ENCODE assay signal across 8 cellular contexts in the genomic region with DNA sequence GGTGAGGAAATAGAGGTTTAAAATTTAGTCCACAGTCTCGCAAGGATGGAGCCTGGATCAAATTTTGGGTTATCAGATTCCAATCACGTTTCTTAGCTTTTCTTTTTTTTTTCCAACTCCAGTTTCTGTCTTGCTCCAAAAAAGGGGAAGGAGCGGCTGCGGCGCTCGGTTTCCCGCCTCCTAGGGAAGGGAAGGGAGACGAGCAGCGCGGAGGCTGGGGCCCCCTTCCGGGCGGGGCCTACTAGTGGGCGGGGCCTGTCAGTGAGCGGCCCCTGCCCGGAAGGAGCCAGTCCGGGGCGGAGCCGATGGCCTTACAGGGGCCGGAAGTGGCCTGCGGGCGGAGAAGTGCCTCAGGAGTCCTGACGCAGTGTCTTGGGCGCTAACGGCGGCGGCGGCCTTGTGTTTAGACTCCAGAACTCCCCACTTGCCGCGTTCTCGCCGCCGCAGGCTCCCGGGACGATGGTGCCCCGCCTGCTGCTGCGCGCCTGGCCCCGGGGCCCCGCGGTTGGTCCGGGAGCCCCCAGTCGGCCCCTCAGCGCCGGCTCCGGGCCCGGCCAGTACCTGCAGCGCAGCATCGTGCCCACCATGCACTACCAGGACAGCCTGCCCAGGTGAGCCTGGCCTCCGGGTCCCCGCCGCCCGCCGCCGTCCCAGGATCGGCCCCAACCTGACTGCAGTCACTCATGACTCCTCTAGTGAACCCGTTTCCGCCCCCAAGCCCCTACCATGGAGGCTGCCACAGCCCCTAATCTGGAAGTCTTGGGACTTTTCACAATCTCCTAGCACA. TPM values are rescaled to one million over a fixed set of nuclear protein-coding genes. Genes with fewer than 3 reads are reported as not detected.
DNase-seq lines count a peak whose midpoint lies in the region; ATAC-seq, FAIRE-seq and TF ChIP-seq lines count a peak whose summit lies in the region.

A gene (plus strand): TSS at position 340 of the 787 bp plus-strand sequence. CDS start 120 bp downstream, at position 460.

- H3K36me3 ChIP-seq in adipocyte (ENCODE audit: control insufficient read depth, insufficient read depth, low read length, severe bottlenecking) (peaks cover 10% of the 10 kb centered on the region), cardiac muscle cell (peaks cover 6% of the 10 kb centered on the region), parathyroid adenoma (ENCODE audit: control insufficient read depth, insufficient read depth, low read length) (no peaks in the 10 kb centered on the region), tibial artery (peaks cover 0 to 11% (median 11%) of the 10 kb centered on the region in 3 donors)

- no peaks in the 10 kb centered on the region for H3K9me3 ChIP-seq in adipocyte (ENCODE audit: control insufficient read depth, low read length)
- H3K9me3 ChIP-seq in cardiac muscle cell (ENCODE audit: low read depth) = no peaks in the 10 kb centered on the region
- no peaks in the 10 kb centered on the region for H3K9me3 ChIP-seq in parathyroid adenoma (ENCODE audit: control insufficient read depth, low read length)
- no peaks in the 10 kb centered on the region for H3K9me3 ChIP-seq in tibial artery

- H3K4me1 ChIP-seq in adipocyte (ENCODE audit: control insufficient read depth, insufficient read depth, low read length) = peaks cover 41% of the 10 kb centered on the region
- peaks cover 20% of the 10 kb centered on the region for H3K4me1 ChIP-seq in cardiac muscle cell (ENCODE audit: low read depth)
- peaks cover 11% of the 10 kb centered on the region for H3K4me1 ChIP-seq in parathyroid adenoma
- H3K4me1 ChIP-seq in tibial artery = peaks cover 0 to 39% (median 29%) of the 10 kb centered on the region in 4 donors

- peaks cover 23% of the 10 kb centered on the region for H3K36me3 Mint-ChIP-seq in T-cell

- peak within 1 kb of the TSS; percentile 86 for H2AFZ ChIP-seq in parathyroid adenoma

- ATAC-seq in HG02840 (IDR thresholded peaks at IDR 0.05; ENCODE audit: low FRiP score, unreplicated experiment) (peak; percentile 98), T-cell (replicated peaks in 1 of 4) (peak; percentile 98)

- DNase-seq in GM12892 (ENCODE audit: insufficient read length) (peak; percentile 95), NCI-H146 (lab: John Stamatoyannopoulos, UW) (peak; percentile 95), T-cell (peak; percentile 80 to 95 (median 90)), adipocyte (ENCODE audit: low read depth) (peak; percentile 97), cardiac muscle cell (ENCODE audit: low read depth in 1 of 2, low spot score in 1 of 2) (peak; percentile 95), tibial artery (peak; percentile 94 to 98)

- peak within 1 kb of the TSS; percentile 97 for H3K9ac ChIP-seq in adipocyte (ENCODE audit: low read length)
- peak within 1 kb of the TSS; percentile 99 for H3K9ac ChIP-seq in parathyroid adenoma

- H3K27me3 Mint-ChIP-seq in T-cell = no peaks in the 10 kb centered on the region

- CTCF ChIA-PET in T-cell (lab: Charles Lee) = interaction anchor here in 1 of 2 donors (0.6 to 1.0 kb wide), 3 partner anchors 11 to 539 kb away, joined by 3 read pairs; no protein-coding TSS in a partner anchor

- TF ChIP-seq CTCF in cardiac muscle cell (IDR thresholded peaks at IDR 0.05; ENCODE audit: low read depth, low read length) = no peak
- peak; percentile 18 for TF ChIP-seq CTCF in parathyroid adenoma (IDR thresholded peaks at IDR 0.05)
- TF ChIP-seq CTCF in tibial artery (IDR thresholded peaks at IDR 0.05) = peak in 1 of 2 experiments; percentile 18

- FAIRE-seq in GM12892 (lab: Jason Lieb, UNC) = peak; percentile 91

- peak within 1 kb of the TSS; percentile 95 for H3K4me3 ChIP-seq in adipocyte (ENCODE audit: low read length)
- peak within 1 kb of the TSS; percentile 71 for H3K4me3 ChIP-seq in cardiac muscle cell
- H3K4me3 ChIP-seq in parathyroid adenoma (ENCODE audit: low read depth, low read length) = peak within 1 kb of the TSS; percentile 97
- peak within 1 kb of the TSS; percentile 91 to 93 for H3K4me3 ChIP-seq in tibial artery

- POLR2A ChIA-PET in T-cell (lab: Charles Lee) = interaction anchor here in 1 of 2 donors (0.6 to 0.8 kb wide), 3 partner anchors 38 to 558 kb away, joined by 3 to 4 read pairs (median 3); no protein-coding TSS in a partner anchor

- intact Hi-C loops in tibial artery (cut with DNase I; ENCODE audit: low total_unique reads) = loop anchor here (10.0 kb wide), 1 partner anchor 272 kb away; a partner anchor contains a TSS

- H3K9me3 Mint-ChIP-seq in T-cell = no peaks in the 10 kb centered on the region

- H3K4me3 Mint-ChIP-seq in T-cell = peak within 1 kb of the TSS; percentile 96 to 98 (median 96)

- peaks cover 27 to 44% (median 42%) of the 10 kb centered on the region in 3 donors for H3K4me1 Mint-ChIP-seq in T-cell

- peak within 1 kb of the TSS; percentile 98 to 99 for H3K27ac Mint-ChIP-seq in T-cell

- H3K27ac ChIP-seq in cardiac muscle cell (peak within 1 kb of the TSS; percentile 95), parathyroid adenoma (peak within 1 kb of the TSS; percentile 92), tibial artery (peak within 1 kb of the TSS; percentile 97 to 99)

- no peaks in the 10 kb centered on the region for H3K27me3 ChIP-seq in adipocyte (replicated peaks; ENCODE audit: control insufficient read depth, insufficient read depth, low read length)
- H3K27me3 ChIP-seq in cardiac muscle cell = no peaks in the 10 kb centered on the region
- H3K27me3 ChIP-seq in parathyroid adenoma (ENCODE audit: control insufficient read depth, insufficient read depth, low read length) = no peaks in the 10 kb centered on the region
- H3K27me3 ChIP-seq in tibial artery = no peaks in the 10 kb centered on the region

- H3K79me2 ChIP-seq in parathyroid adenoma = no peaks in the 10 kb centered on the region

- peak within 1 kb of the TSS; percentile 93 for H3K4me2 ChIP-seq in parathyroid adenoma (ENCODE audit: low read length)

- TF ChIP-seq POLR2A in GM12892 (IDR thresholded peaks at IDR 0.05; ENCODE audit: low read depth, low read length) = peak; percentile 96

RNA-seq across cellular contexts. Expression of the gene that starts here (rescaled TPM):
- polyA plus RNA-seq in GM12892 (2012; ENCODE audit: missing spikeins) = 19.3 TPM
- total RNA-seq in T-cell (10 to 100 TPM in 4 of 5 donors, 1 to 10 TPM in 1; 9.4 to 17.5 (median 15.9) TPM), cardiac muscle cell (47.1 and 60.8 TPM in 2 replicates)
- polyA plus RNA-seq in cardiac muscle cell = 52.3 and 60.1 TPM in 2 replicates

Comparison
In these comparisons a context has a peak if more than half of its experiments do, and no peak if none do; other contexts are left out.
1. Peak in every context shown above with its lines: DNase-seq, ATAC-seq, H3K4me3 ChIP-seq and H3K27ac ChIP-seq.